ENCODE assay signal across 32 cellular contexts in genomic region chr2:171668111-171668600, GRCh38.
"Had no signal": no experiment of that assay in that cellular context is flagged by ENCODE, and none has a peak within 500 bp of the region (broad histone marks: within the 10 kb centered on the region; RNA-seq: fewer than 3 reads in every experiment).

No MANE protein-coding gene starts in this region.

- H3K9me3 ChIP-seq: breast epithelium, mucosa of descending colon, pancreas, right atrium auricular region, testis, transverse colon had no signal

- ATAC-seq: activated CD4-positive, CD25-positive, alpha-beta regulatory T cell treated with anti-CD3 and anti-CD28 coated beads, Interleukin-2, amount 50 U/mL, for 24 hours; left cardiac atrium; left ventricle myocardium superior; mucosa of descending colon; natural killer cell treated with Interleukin-12 subunit alpha and Interleukin-12 subunit beta and Interleukin-15 and Interleukin-18, amount 100 ng/mL, for 72 hours; pancreas; stimulated activated naive B cell treated with anti-CD40 and anti-IgM and Interleukin-4, amounts not matched to agents 10 μg/mL and 1 μg/mL and 100 μg/mL, for 72 hours; T-helper 17 cell had no signal

- H3K36me3 ChIP-seq: breast epithelium, pancreas, right atrium auricular region, transverse colon, WERI-Rb-1 had no signal

- FAIRE-seq: colon, endometrium, frontal cortex, pancreas, urothelium cell line had no signal

- H3K27ac ChIP-seq: breast epithelium, pancreas, right atrium auricular region, testis, transverse colon, WERI-Rb-1 had no signal

- DNase-seq: activated CD4-positive, alpha-beta memory T cell treated with anti-CD3 and anti-CD28 coated beads, Interleukin-2, amount 10 ng/mL, durations not matched to agents 7 days and 5 days; activated CD4-positive, alpha-beta T cell treated with anti-CD3 and anti-CD28 coated beads, Interleukin-2, amount 10 ng/mL, durations not matched to agents 24 days and 14 days; activated CD8-positive, alpha-beta memory T cell treated with anti-CD3 and anti-CD28 coated beads, Interleukin-2, amount 50 U/mL, for 48 hours; activated gamma-delta T cell treated with Interleukin-2 at 50 U/mL for 16 hours; activated naive CD4-positive, alpha-beta T cell treated with anti-CD3 and anti-CD28 coated beads, Interleukin-2, amount 50 U/mL, for 16 hours; activated T-cell treated with anti-CD3 and anti-CD28 coated beads, Interleukin-2, amount 50 U/mL, for 24 hours; amniotic stem cell; dermis blood vessel endothelial cell; effector CD8-positive, alpha-beta T cell; glutamatergic neuron; islet precursor cell; left cardiac atrium; left ventricle myocardium superior; mucosa of descending colon; pancreas; stimulated activated CD4-positive, alpha-beta T cell treated with anti-CD3 and anti-CD28 coated beads, Interleukin-15, amount 100 ng/mL, for 24 hours; stimulated activated CD4-positive, alpha-beta T cell treated with anti-CD3 and anti-CD28 coated beads, Interleukin-2, amount 100 ng/mL, for 24 hours; stimulated activated naive B cell treated with anti-CD40 and anti-IgM and Interleukin-4, amounts not matched to agents 10 μg/mL and 1 μg/mL and 100 μg/mL, for 72 hours; T-helper 17 cell; T1000; testis; transverse colon; WERI-Rb-1 had no signal

- H3K4me3 ChIP-seq: breast epithelium, mucosa of descending colon, pancreas, right atrium auricular region, smooth muscle cell, testis, transverse colon had no signal

- H3K27me3 ChIP-seq: pancreas, right atrium auricular region, testis had no signal

- H3K4me2 ChIP-seq: smooth muscle cell had no signal
